Comparison of ENCODE assay signal across 20 cellular contexts in genomic region chr7:132187869-132188789, GRCh38.
"Had no signal": no experiment of that assay in that cellular context is flagged by ENCODE, and none has a peak within 500 bp of the region (broad histone marks: within the 10 kb centered on the region; RNA-seq: fewer than 3 reads in every experiment).

No MANE protein-coding gene starts in this region.

- H3K27me3 Mint-ChIP-seq: activated CD4-positive, alpha-beta memory T cell treated with anti-CD3 and anti-CD28 coated beads for 36 hours; activated naive CD8-positive, alpha-beta T cell treated with anti-CD3 and anti-CD28 coated beads, Interleukin-2, amount 50 U/mL, for 24 hours; stimulated activated naive CD8-positive, alpha-beta T cell treated with anti-CD3 and anti-CD28 coated beads, Interleukin-15, Interleukin-2, amounts not matched to agents 100 ng/mL and 50 ng/mL, for 24 hours had no signal

- H3K4me3 ChIP-seq: lung, tibial nerve, uterus had no signal

- H3K27ac Mint-ChIP-seq: activated CD4-positive, alpha-beta memory T cell treated with anti-CD3 and anti-CD28 coated beads for 36 hours; activated CD4-positive, alpha-beta T cell treated with anti-CD3 and anti-CD28 coated beads for 36 hours; activated naive CD4-positive, alpha-beta T cell treated with anti-CD3 and anti-CD28 coated beads for 36 hours; activated naive CD8-positive, alpha-beta T cell treated with anti-CD3 and anti-CD28 coated beads, Interleukin-2, amount 50 U/mL, for 24 hours; effector memory CD8-positive, alpha-beta T cell; mesothelial cell of epicardium; progenitor cell of endocrine pancreas; stimulated activated naive CD8-positive, alpha-beta T cell treated with anti-CD3 and anti-CD28 coated beads, Interleukin-15, Interleukin-2, amounts not matched to agents 100 ng/mL and 50 ng/mL, for 24 hours had no signal

- H3K27me3 ChIP-seq: tibial nerve, uterus had no signal

- H3K4me1 ChIP-seq: tibial nerve, uterus had no signal

- H3K36me3 Mint-ChIP-seq: activated CD4-positive, alpha-beta memory T cell treated with anti-CD3 and anti-CD28 coated beads for 36 hours had no signal

- H3K27ac ChIP-seq: tibial nerve, uterus had no signal

- ATAC-seq: activated CD4-positive, alpha-beta T cell treated with anti-CD3 and anti-CD28 coated beads for 36 hours; activated naive CD8-positive, alpha-beta T cell treated with anti-CD3 and anti-CD28 coated beads, Interleukin-2, amount 50 U/mL, for 24 hours; effector memory CD8-positive, alpha-beta T cell; left colon had no signal

- DNase-seq: activated CD4-positive, alpha-beta memory T cell treated with anti-CD3 and anti-CD28 coated beads for 36 hours; activated CD4-positive, alpha-beta T cell treated with anti-CD3 and anti-CD28 coated beads for 36 hours; activated naive CD4-positive, alpha-beta T cell treated with anti-CD3 and anti-CD28 coated beads for 36 hours; activated naive CD8-positive, alpha-beta T cell treated with anti-CD3 and anti-CD28 coated beads, Interleukin-2, amount 50 U/mL, for 24 hours; anterior cingulate cortex; caudate nucleus; effector memory CD8-positive, alpha-beta T cell; foreskin fibroblast; hippocampal formation; islet precursor cell; left colon; stimulated activated CD4-positive, alpha-beta T cell treated with anti-CD3 and anti-CD28 coated beads, Interleukin-12 subunit alpha, Interleukin-12 subunit beta, amount 100 ng/mL, for 4 hours; uterus had no signal

- H3K36me3 ChIP-seq: uterus had no signal

- H3K4me3 Mint-ChIP-seq: activated CD4-positive, alpha-beta memory T cell treated with anti-CD3 and anti-CD28 coated beads for 36 hours; activated CD4-positive, alpha-beta T cell treated with anti-CD3 and anti-CD28 coated beads for 36 hours; activated naive CD4-positive, alpha-beta T cell treated with anti-CD3 and anti-CD28 coated beads for 36 hours; activated naive CD8-positive, alpha-beta T cell treated with anti-CD3 and anti-CD28 coated beads, Interleukin-2, amount 50 U/mL, for 24 hours; brain; effector memory CD8-positive, alpha-beta T cell; mesothelial cell of epicardium; nephron; stimulated activated naive CD8-positive, alpha-beta T cell treated with anti-CD3 and anti-CD28 coated beads, Interleukin-15, Interleukin-2, amounts not matched to agents 100 ng/mL and 50 ng/mL, for 24 hours had no signal

- H3K4me1 Mint-ChIP-seq: activated CD4-positive, alpha-beta T cell treated with anti-CD3 and anti-CD28 coated beads for 36 hours; activated naive CD8-positive, alpha-beta T cell treated with anti-CD3 and anti-CD28 coated beads, Interleukin-2, amount 50 U/mL, for 24 hours; mesothelial cell of epicardium; nephron had no signal
